In the genomic region with DNA sequence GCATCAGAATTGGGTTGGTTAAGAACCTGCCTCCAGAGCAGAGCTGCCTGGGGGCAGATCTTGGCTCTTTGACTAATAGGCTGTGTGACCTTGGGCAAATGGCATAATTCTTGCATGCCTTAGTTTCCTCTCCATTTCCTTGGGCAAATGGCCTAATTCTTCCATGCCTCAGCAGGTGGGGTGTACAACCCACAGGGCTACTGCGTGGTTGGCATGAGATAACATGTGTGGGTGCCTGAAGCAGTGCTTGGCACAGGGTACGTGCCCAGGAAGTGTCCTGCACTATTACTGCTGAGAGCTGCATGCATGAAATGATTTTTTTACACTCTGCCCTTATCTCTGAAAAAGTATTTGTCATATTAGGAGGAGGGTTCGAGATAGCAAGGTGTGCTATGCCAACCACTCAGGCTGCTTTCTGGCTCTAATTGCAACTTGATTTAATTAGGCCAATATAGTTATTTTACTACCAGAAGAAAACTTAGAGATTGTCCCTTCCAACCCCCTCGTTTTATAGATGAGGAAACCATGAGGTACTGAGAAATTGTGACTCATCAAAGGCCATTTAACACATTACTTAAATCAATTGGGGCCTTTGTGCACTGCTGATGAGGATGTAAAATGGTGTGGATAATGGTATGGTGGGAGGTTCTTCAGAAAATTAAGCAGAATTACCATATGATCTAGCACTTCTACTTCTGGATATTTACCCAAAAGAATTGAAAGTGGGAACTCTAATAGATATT, we compare ENCODE assay signal across 12 cellular contexts.
A peak's percentile ranks its signal among the peaks of the same experiment; 100 is the strongest.
DNase-seq lines count a peak whose midpoint lies in the region; ATAC-seq and TF ChIP-seq lines count a peak whose summit lies in the region.
"Had no signal": no experiment of that assay in that cellular context is flagged by ENCODE, and none has a peak within 500 bp of the region (broad histone marks: within the 10 kb centered on the region; RNA-seq: fewer than 3 reads in every experiment).

No MANE protein-coding gene starts in this region.

- H3K4me1 ChIP-seq in HCT116 (ENCODE audit: control insufficient read depth in 1 of 2, insufficient read depth in 2 of 2, low read length in 2 of 2) = peaks cover 68 to 81% of the 10 kb centered on the region in 2 experiments

- ATAC-seq in HCT116 (no peak), left colon (peak; percentile 53), GM21526 (IDR thresholded peaks at IDR 0.05; ENCODE audit: low FRiP score, unreplicated experiment) (no peak), GM18873 (IDR thresholded peaks at IDR 0.05; ENCODE audit: low FRiP score, unreplicated experiment) (no peak), sciatic nerve (no peak)
- ATAC-seq in activated naive CD4-positive, alpha-beta T cell treated with anti-CD3 and anti-CD28 coated beads, Interleukin-2, amount 50 U/mL, for 72 hours = peak; percentile 30 to 53

- peaks cover 43 to 78% of the 10 kb centered on the region in 2 donors for H3K36me3 Mint-ChIP-seq in activated naive CD4-positive, alpha-beta T cell treated with anti-CD3 and anti-CD28 coated beads, Interleukin-2, amount 50 U/mL, for 72 hours

- TF ChIP-seq POLR2A in HCT116 (IDR thresholded peaks at IDR 0.05; ENCODE audit: borderline replicate concordance, extremely low read depth, insufficient read depth, insufficient read length) = no peak

- BruUV-seq in HCT116 (replicated peaks; lab: Mats Ljungman, UMichigan) = no TSS peak

- RAD21 ChIA-PET in HCT116 (lab: Charles Lee; ENCODE audit: low non-redundant PET in 1 of 2, low total read pairs in 2 of 2, uncharacterized antibody in 2 of 2, unreplicated experiment in 2 of 2) = interaction anchor here in 1 of 2 experiments (0.7 kb wide), 1 partner anchor 196 kb away, joined by 3 read pairs; no protein-coding TSS in a partner anchor

- peak overlapping the region; percentile 48 for H3K4me2 ChIP-seq in HCT116 (ENCODE audit: low read length)

- no peaks in the 10 kb centered on the region for H4K20me1 ChIP-seq in HCT116 (ENCODE audit: insufficient read depth)

- H3K9me3 ChIP-seq in HCT116 (ENCODE audit: control insufficient read depth in 1 of 2, insufficient read depth in 1 of 2, low read depth in 1 of 2, low read length in 2 of 2) = no peaks in the 10 kb centered on the region

- H3K79me2 ChIP-seq in HCT116 (ENCODE audit: insufficient read depth, low read length) = no peaks in the 10 kb centered on the region

- no peaks in the 10 kb centered on the region for H3K36me3 ChIP-seq in HCT116 (ENCODE audit: control insufficient read depth in 1 of 2, insufficient read depth in 2 of 2, low read length in 2 of 2)

- CTCF ChIA-PET in HCT116 (lab: Charles Lee) = interaction anchor here (0.7 kb wide), 1 partner anchor 196 kb away, joined by 4 read pairs; no protein-coding TSS in a partner anchor

- TF ChIP-seq RAD21 in HCT116 (IDR thresholded peaks at IDR 0.05; ENCODE audit: low read depth) = no peak

- H2AFZ ChIP-seq in HCT116 (ENCODE audit: low read depth, low read length, poor library complexity, severe bottlenecking) = no peak overlapping the region

- no peaks in the 10 kb centered on the region for H3K27me3 ChIP-seq in HCT116 (ENCODE audit: insufficient read depth, low read length)
- H3K27me3 ChIP-seq: heart right ventricle had no signal

- TF ChIP-seq CTCF in HCT116 (IDR thresholded peaks at IDR 0.05 in 2 of 3, conservative IDR thresholded peaks at IDR 0.05 in 1 of 3; ENCODE audit: borderline replicate concordance in 1 of 3, insufficient read depth in 1 of 3, low read depth in 2 of 3, low read length in 2 of 3) = no peak

- DNase-seq in CD1c-positive myeloid dendritic cell (ENCODE audit: extremely low spot score) (peak; percentile 55), HCT116 (ENCODE audit: low read depth, low spot score) (no peak), left colon (no peak), KG1 (lab: John Stamatoyannopoulos, UW) (no peak), sciatic nerve (ENCODE audit: low spot score) (no peak)
- DNase-seq in activated naive CD4-positive, alpha-beta T cell treated with anti-CD3 and anti-CD28 coated beads, Interleukin-2, amount 50 U/mL, for 72 hours (ENCODE audit: low spot score in 2 of 2) = no peak
- DNase-seq: activated CD4-positive, alpha-beta T cell treated with anti-CD3 and anti-CD28 coated beads, Interleukin-2, amount 50 U/mL, for 1 hour; heart right ventricle; Karpas-422 had no signal

- no peak overlapping the region for H3K4me3 ChIP-seq in HCT116 (replicated peaks in 1 of 2; ENCODE audit: low read depth in 1 of 2, low read length in 2 of 2)
- H3K4me3 ChIP-seq: heart right ventricle had no signal

- H3K9me2 ChIP-seq in HCT116 (ENCODE audit: insufficient read depth) = no peaks in the 10 kb centered on the region

- intact Hi-C loops in HCT116 (cut with micrococcal nuclease) = no loop called here
- intact Hi-C loops in left colon (cut with DNase I, micrococcal nuclease) = no loop called here
- intact Hi-C loops in sciatic nerve (cut with DNase I) = no loop called here

- H3K27ac ChIP-seq in HCT116 (ENCODE audit: low read depth, low read length) = peak overlapping the region; percentile 13

- H3K27ac Mint-ChIP-seq in activated naive CD4-positive, alpha-beta T cell treated with anti-CD3 and anti-CD28 coated beads, Interleukin-2, amount 50 U/mL, for 72 hours = peak overlapping the region in 1 of 2 donors; percentile 52
- H3K27ac Mint-ChIP-seq: progenitor cell of endocrine pancreas had no signal

- no peak overlapping the region for H3K9ac ChIP-seq in HCT116 (ENCODE audit: low read length)

- POLR2A ChIA-PET in HCT116 (lab: Charles Lee) = interaction anchor here (1.0 to 1.6 kb wide), 4 partner anchors 9 to 29 kb away, joined by 3 to 5 read pairs (median 4); no protein-coding TSS in a partner anchor

- peaks cover 0 to 4% of the 10 kb centered on the region in 2 donors for H3K9me3 Mint-ChIP-seq in activated naive CD4-positive, alpha-beta T cell treated with anti-CD3 and anti-CD28 coated beads, Interleukin-2, amount 50 U/mL, for 72 hours

TF ChIP-seq in HCT116, 20 proteins besides CTCF, POLR2A, EP300 and RAD21 (continues in another document):
- TF ChIP-seq SP1 (IDR thresholded peaks at IDR 0.05; ENCODE audit: low read depth) (peak; percentile 11; the same call in 1 of the 2 replicates), SIN3A (IDR thresholded peaks at IDR 0.05; ENCODE audit: low read depth) (no peak; the same call in 1 of the 2 replicates), POLR2AphosphoS5 (IDR thresholded peaks at IDR 0.05; ENCODE audit: low read depth, low read length) (no peak), EGR1 (IDR thresholded peaks at IDR 0.05; ENCODE audit: low read depth) (no peak; the same call in 1 of the 2 replicates), FOSL1 (IDR thresholded peaks at IDR 0.05; ENCODE audit: low read depth) (peak; percentile 55; the same call in 1 of the 2 replicates), EZH2phosphoT487 (IDR thresholded peaks at IDR 0.05; ENCODE audit: borderline replicate concordance) (no peak), JUND (IDR thresholded peaks at IDR 0.05) (peak; percentile 39; the same call in 1 of the 2 replicates), ZNF274 (IDR thresholded peaks at IDR 0.05; ENCODE audit: low read depth, low read length) (no peak), SRF (IDR thresholded peaks at IDR 0.05; ENCODE audit: low read depth) (no peak), TCF7L2 (IDR thresholded peaks at IDR 0.05; ENCODE audit: borderline replicate concordance, extremely low read depth, insufficient read depth, insufficient read length) (no peak), ZFX (IDR thresholded peaks at IDR 0.05) (no peak)
- TF ChIP-seq, protein P1, sequence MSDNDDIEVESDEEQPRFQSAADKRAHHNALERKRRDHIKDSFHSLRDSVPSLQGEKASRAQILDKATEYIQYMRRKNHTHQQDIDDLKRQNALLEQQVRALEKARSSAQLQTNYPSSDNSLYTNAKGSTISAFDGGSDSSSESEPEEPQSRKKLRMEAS (IDR thresholded peaks at IDR 0.05) = peak; percentile 53; the same call in 1 of the 2 replicates
- TF ChIP-seq, protein P2, sequence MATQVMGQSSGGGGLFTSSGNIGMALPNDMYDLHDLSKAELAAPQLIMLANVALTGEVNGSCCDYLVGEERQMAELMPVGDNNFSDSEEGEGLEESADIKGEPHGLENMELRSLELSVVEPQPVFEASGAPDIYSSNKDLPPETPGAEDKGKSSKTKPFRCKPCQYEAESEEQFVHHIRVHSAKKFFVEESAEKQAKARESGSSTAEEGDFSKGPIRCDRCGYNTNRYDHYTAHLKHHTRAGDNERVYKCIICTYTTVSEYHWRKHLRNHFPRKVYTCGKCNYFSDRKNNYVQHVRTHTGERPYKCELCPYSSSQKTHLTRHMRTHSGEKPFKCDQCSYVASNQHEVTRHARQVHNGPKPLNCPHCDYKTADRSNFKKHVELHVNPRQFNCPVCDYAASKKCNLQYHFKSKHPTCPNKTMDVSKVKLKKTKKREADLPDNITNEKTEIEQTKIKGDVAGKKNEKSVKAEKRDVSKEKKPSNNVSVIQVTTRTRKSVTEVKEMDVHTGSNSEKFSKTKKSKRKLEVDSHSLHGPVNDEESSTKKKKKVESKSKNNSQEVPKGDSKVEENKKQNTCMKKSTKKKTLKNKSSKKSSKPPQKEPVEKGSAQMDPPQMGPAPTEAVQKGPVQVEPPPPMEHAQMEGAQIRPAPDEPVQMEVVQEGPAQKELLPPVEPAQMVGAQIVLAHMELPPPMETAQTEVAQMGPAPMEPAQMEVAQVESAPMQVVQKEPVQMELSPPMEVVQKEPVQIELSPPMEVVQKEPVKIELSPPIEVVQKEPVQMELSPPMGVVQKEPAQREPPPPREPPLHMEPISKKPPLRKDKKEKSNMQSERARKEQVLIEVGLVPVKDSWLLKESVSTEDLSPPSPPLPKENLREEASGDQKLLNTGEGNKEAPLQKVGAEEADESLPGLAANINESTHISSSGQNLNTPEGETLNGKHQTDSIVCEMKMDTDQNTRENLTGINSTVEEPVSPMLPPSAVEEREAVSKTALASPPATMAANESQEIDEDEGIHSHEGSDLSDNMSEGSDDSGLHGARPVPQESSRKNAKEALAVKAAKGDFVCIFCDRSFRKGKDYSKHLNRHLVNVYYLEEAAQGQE (IDR thresholded peaks at IDR 0.05; ENCODE audit: low read depth) = no peak
- TF ChIP-seq, protein P3, sequence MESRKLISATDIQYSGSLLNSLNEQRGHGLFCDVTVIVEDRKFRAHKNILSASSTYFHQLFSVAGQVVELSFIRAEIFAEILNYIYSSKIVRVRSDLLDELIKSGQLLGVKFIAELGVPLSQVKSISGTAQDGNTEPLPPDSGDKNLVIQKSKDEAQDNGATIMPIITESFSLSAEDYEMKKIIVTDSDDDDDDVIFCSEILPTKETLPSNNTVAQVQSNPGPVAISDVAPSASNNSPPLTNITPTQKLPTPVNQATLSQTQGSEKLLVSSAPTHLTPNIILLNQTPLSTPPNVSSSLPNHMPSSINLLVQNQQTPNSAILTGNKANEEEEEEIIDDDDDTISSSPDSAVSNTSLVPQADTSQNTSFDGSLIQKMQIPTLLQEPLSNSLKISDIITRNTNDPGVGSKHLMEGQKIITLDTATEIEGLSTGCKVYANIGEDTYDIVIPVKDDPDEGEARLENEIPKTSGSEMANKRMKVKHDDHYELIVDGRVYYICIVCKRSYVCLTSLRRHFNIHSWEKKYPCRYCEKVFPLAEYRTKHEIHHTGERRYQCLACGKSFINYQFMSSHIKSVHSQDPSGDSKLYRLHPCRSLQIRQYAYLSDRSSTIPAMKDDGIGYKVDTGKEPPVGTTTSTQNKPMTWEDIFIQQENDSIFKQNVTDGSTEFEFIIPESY (IDR thresholded peaks at IDR 0.05; ENCODE audit: extremely low read depth, insufficient replicate concordance, low read length) = no peak

Comparison
In these comparisons a context has a peak if more than half of its experiments do, and no peak if none do; other contexts are left out.
1. ATAC-seq: peak in activated naive CD4-positive, alpha-beta T cell treated with anti-CD3 and anti-CD28 coated beads, Interleukin-2, amount 50 U/mL, for 72 hours (2 of 2) and left colon (single experiment); none in HCT116 (single experiment), GM21526 (single experiment), GM18873 (single experiment) and sciatic nerve (single experiment).